In the genomic region with DNA sequence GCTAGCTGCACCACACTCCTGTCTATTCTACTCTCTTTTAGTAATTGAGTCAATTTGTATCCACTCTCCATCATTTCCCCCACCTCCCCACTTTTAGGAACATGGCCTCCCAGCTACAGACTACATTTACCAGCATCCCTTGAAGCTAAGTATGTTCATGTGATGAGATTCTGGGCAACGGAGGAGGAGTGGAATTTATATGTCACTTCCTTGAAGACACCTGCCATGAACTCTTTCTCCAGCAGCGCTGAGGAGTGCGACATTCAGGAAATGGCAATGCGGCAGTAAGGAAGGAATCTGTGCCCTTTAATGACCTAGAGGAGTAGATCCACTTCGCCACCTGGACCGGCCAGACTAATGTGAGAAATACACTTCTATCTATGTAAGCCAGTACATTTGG, we compare ENCODE assay signal across 1 cellular context.
TF ChIP-seq lines count a peak whose summit lies in the region.

No MANE protein-coding gene starts in this region.

TF ChIP-seq in GM23338, 12 proteins besides CTCF, POLR2A, EP300 and RAD21 (continued from another document):
- TF ChIP-seq, protein P1, sequence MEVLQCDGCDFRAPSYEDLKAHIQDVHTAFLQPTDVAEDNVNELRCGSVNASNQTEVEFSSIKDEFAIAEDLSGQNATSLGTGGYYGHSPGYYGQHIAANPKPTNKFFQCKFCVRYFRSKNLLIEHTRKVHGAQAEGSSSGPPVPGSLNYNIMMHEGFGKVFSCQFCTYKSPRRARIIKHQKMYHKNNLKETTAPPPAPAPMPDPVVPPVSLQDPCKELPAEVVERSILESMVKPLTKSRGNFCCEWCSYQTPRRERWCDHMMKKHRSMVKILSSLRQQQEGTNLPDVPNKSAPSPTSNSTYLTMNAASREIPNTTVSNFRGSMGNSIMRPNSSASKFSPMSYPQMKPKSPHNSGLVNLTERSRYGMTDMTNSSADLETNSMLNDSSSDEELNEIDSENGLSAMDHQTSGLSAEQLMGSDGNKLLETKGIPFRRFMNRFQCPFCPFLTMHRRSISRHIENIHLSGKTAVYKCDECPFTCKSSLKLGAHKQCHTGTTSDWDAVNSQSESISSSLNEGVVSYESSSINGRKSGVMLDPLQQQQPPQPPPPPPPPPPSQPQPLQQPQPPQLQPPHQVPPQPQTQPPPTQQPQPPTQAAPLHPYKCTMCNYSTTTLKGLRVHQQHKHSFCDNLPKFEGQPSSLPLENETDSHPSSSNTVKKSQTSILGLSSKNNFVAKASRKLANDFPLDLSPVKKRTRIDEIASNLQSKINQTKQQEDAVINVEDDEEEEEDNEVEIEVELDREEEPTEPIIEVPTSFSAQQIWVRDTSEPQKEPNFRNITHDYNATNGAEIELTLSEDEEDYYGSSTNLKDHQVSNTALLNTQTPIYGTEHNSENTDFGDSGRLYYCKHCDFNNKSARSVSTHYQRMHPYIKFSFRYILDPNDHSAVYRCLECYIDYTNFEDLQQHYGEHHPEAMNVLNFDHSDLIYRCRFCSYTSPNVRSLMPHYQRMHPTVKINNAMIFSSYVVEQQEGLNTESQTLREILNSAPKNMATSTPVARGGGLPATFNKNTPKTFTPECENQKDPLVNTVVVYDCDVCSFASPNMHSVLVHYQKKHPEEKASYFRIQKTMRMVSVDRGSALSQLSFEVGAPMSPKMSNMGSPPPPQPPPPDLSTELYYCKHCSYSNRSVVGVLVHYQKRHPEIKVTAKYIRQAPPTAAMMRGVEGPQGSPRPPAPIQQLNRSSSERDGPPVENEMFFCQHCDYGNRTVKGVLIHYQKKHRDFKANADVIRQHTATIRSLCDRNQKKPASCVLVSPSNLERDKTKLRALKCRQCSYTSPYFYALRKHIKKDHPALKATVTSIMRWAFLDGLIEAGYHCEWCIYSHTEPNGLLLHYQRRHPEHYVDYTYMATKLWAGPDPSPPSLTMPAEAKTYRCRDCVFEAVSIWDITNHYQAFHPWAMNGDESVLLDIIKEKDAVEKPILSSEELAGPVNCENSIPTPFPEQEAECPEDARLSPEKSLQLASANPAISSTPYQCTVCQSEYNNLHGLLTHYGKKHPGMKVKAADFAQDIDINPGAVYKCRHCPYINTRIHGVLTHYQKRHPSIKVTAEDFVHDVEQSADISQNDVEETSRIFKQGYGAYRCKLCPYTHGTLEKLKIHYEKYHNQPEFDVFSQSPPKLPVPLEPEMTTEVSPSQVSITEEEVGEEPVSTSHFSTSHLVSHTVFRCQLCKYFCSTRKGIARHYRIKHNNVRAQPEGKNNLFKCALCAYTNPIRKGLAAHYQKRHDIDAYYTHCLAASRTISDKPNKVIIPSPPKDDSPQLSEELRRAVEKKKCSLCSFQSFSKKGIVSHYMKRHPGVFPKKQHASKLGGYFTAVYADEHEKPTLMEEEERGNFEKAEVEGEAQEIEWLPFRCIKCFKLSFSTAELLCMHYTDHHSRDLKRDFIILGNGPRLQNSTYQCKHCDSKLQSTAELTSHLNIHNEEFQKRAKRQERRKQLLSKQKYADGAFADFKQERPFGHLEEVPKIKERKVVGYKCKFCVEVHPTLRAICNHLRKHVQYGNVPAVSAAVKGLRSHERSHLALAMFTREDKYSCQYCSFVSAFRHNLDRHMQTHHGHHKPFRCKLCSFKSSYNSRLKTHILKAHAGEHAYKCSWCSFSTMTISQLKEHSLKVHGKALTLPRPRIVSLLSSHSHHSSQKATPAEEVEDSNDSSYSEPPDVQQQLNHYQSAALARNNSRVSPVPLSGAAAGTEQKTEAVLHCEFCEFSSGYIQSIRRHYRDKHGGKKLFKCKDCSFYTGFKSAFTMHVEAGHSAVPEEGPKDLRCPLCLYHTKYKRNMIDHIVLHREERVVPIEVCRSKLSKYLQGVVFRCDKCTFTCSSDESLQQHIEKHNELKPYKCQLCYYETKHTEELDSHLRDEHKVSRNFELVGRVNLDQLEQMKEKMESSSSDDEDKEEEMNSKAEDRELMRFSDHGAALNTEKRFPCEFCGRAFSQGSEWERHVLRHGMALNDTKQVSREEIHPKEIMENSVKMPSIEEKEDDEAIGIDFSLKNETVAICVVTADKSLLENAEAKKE (CRISPR knock-in tag; IDR thresholded peaks at IDR 0.05): no peak
- no peak for TF ChIP-seq JUNB (IDR thresholded peaks at IDR 0.05; ENCODE audit: unreplicated experiment)
- no peak for TF ChIP-seq EZH2phosphoT487 (IDR thresholded peaks at IDR 0.05; ENCODE audit: unreplicated experiment)
- TF ChIP-seq, protein P2, sequence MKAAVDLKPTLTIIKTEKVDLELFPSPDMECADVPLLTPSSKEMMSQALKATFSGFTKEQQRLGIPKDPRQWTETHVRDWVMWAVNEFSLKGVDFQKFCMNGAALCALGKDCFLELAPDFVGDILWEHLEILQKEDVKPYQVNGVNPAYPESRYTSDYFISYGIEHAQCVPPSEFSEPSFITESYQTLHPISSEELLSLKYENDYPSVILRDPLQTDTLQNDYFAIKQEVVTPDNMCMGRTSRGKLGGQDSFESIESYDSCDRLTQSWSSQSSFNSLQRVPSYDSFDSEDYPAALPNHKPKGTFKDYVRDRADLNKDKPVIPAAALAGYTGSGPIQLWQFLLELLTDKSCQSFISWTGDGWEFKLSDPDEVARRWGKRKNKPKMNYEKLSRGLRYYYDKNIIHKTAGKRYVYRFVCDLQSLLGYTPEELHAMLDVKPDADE (IDR thresholded peaks at IDR 0.05): no peak
- TF ChIP-seq ZNF114 (CRISPR knock-in tag; IDR thresholded peaks at IDR 0.05): no peak
- no peak for TF ChIP-seq EZH2 (IDR thresholded peaks at IDR 0.05; ENCODE audit: low read depth, unreplicated experiment)
